11 cellular contexts compared by ENCODE assay signal in the genomic region with DNA sequence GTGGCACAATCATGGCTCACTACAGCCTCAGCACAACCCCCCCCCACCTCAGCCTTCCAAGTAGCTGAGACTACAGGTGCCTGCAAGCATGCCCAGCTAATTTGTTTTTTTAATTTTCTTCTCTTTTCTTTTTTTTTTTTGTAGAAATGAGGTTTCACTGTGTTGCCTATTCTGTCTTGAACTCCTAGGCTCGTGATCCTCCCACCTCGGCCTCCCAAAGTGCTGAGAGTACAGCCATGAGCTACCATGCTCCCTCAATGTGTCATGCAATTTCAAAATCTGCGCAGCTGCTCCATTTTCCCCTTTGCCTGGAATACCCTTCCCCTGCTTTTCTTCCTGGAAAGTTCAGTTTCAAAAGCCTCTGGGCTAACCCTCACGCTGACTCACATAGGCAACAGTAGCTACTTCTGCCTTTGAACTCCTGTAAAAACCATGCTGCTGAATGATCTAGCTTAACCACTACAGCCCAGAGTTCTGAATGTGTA.
A peak's percentile ranks its signal among the peaks of the same experiment; 100 is the strongest.
DNase-seq lines count a peak whose midpoint lies in the region; ATAC-seq and TF ChIP-seq lines count a peak whose summit lies in the region.
"Had no signal": no experiment of that assay in that cellular context is flagged by ENCODE, and none has a peak within 500 bp of the region (broad histone marks: within the 10 kb centered on the region; RNA-seq: fewer than 3 reads in every experiment).

No MANE protein-coding gene starts in this region.

- H3K4me1 ChIP-seq in OCI-LY7 (ENCODE audit: insufficient read depth, low read length, poor library complexity, severe bottlenecking) = peaks cover 8% of the 10 kb centered on the region

- H3K36me3 ChIP-seq in OCI-LY7 (ENCODE audit: insufficient read depth, low read length) = no peaks in the 10 kb centered on the region

- ATAC-seq in T-helper 17 cell (peak; percentile 63), GM18909 (IDR thresholded peaks at IDR 0.05; ENCODE audit: poor library complexity, unreplicated experiment) (no peak), left lobe of liver (no peak)
- ATAC-seq in activated naive CD4-positive, alpha-beta T cell treated with anti-CD3 and anti-CD28 coated beads, Interleukin-2, amount 50 U/mL, for 72 hours = peak; percentile 83 to 84

- peak overlapping the region; percentile 95 for H3K27ac Mint-ChIP-seq in T-helper 17 cell
- peak overlapping the region; percentile 88 to 95 for H3K27ac Mint-ChIP-seq in activated naive CD4-positive, alpha-beta T cell treated with anti-CD3 and anti-CD28 coated beads, Interleukin-2, amount 50 U/mL, for 72 hours
- H3K27ac Mint-ChIP-seq: B cell had no signal

- no peaks in the 10 kb centered on the region for H3K9me3 ChIP-seq in T-helper 17 cell (ENCODE audit: control insufficient read depth, low read length, poor library complexity, severe bottlenecking)
- H3K9me3 ChIP-seq in OCI-LY7 (ENCODE audit: low read length) = no peaks in the 10 kb centered on the region

- peaks cover 50% of the 10 kb centered on the region for H3K4me1 Mint-ChIP-seq in T-helper 17 cell
- H3K4me1 Mint-ChIP-seq: B cell had no signal

- H4K20me1 ChIP-seq in OCI-LY7 (ENCODE audit: insufficient read depth, low read length) = no peaks in the 10 kb centered on the region

- BruUV-seq in OCI-LY7 (replicated peaks; lab: Mats Ljungman, UMichigan) = no TSS peak

- no peak overlapping the region for H3K4me2 ChIP-seq in OCI-LY7 (ENCODE audit: low read length)

- H3K4me3 ChIP-seq in OCI-LY7 (ENCODE audit: low read depth, low read length, poor library complexity, severe bottlenecking) = no peak overlapping the region

- H2AFZ ChIP-seq in OCI-LY7 (ENCODE audit: low read length) = no peak overlapping the region

- H3K4me3 Mint-ChIP-seq in T-helper 17 cell = peak overlapping the region; percentile 80
- H3K4me3 Mint-ChIP-seq: B cell had no signal

- no peak for TF ChIP-seq CTCF in OCI-LY7 (conservative IDR thresholded peaks at IDR 0.05; ENCODE audit: low read length)

- no peaks in the 10 kb centered on the region for H3K9me2 ChIP-seq in OCI-LY7 (ENCODE audit: insufficient read depth, low read length)

- CTCF ChIA-PET in OCI-LY7 (lab: Charles Lee; ENCODE audit: unreplicated experiment) = no interaction called here

- no peak overlapping the region for H3K27ac ChIP-seq in OCI-LY7 (ENCODE audit: low read depth, low read length, poor library complexity, severe bottlenecking)

- H3K27me3 Mint-ChIP-seq in T-helper 17 cell = no peaks in the 10 kb centered on the region
- H3K27me3 Mint-ChIP-seq: B cell had no signal

- no peaks in the 10 kb centered on the region for H3K79me2 ChIP-seq in OCI-LY7 (ENCODE audit: insufficient read depth, low read depth, low read length)

- peak; percentile 15 for DNase-seq in Daoy (ENCODE audit: low read depth)
- no peak for DNase-seq in T-helper 17 cell
- DNase-seq in activated naive CD4-positive, alpha-beta T cell treated with anti-CD3 and anti-CD28 coated beads, Interleukin-2, amount 50 U/mL, for 72 hours (ENCODE audit: low spot score in 2 of 2) = peak; percentile 61 to 80
- peak; percentile 33 for DNase-seq in stimulated activated CD4-positive, alpha-beta T cell treated with anti-CD3 and anti-CD28 coated beads, Interleukin-12 subunit alpha, Interleukin-12 subunit beta, amount 100 ng/mL, for 4 hours
- DNase-seq in OCI-LY7 (ENCODE audit: low spot score) = no peak
- no peak for DNase-seq in ecto neural progenitor cell (ENCODE audit: low spot score)
- DNase-seq in left lobe of liver (ENCODE audit: low spot score) = no peak
- DNase-seq: NCI-H146, NCI-H774 had no signal

- intact Hi-C loops in OCI-LY7 (cut with micrococcal nuclease; ENCODE audit: unreplicated experiment) = no loop called here

- no peaks in the 10 kb centered on the region for H3K36me3 Mint-ChIP-seq in T-helper 17 cell (ENCODE audit: low read depth)
- H3K36me3 Mint-ChIP-seq in activated naive CD4-positive, alpha-beta T cell treated with anti-CD3 and anti-CD28 coated beads, Interleukin-2, amount 50 U/mL, for 72 hours = peaks cover 12 to 28% of the 10 kb centered on the region in 2 donors

- H3K9me3 Mint-ChIP-seq in activated naive CD4-positive, alpha-beta T cell treated with anti-CD3 and anti-CD28 coated beads, Interleukin-2, amount 50 U/mL, for 72 hours = peaks cover 0 to 4% of the 10 kb centered on the region in 2 donors

- POLR2A ChIA-PET in OCI-LY7 (lab: Charles Lee) = interaction anchor here (0.6 to 1.6 kb wide), 5 partner anchors 9 to 1260 kb away, joined by 3 to 5 read pairs (median 4); no protein-coding TSS in a partner anchor

Comparison
In these comparisons a context has a peak if more than half of its experiments do, and no peak if none do; other contexts are left out.
1. DNase-seq: peak in Daoy (single experiment), activated naive CD4-positive, alpha-beta T cell treated with anti-CD3 and anti-CD28 coated beads, Interleukin-2, amount 50 U/mL, for 72 hours (2 of 2) and stimulated activated CD4-positive, alpha-beta T cell treated with anti-CD3 and anti-CD28 coated beads, Interleukin-12 subunit alpha, Interleukin-12 subunit beta, amount 100 ng/mL, for 4 hours (single experiment); none in T-helper 17 cell (0 of 3), OCI-LY7 (single experiment), ecto neural progenitor cell (single experiment) and left lobe of liver (single experiment).
2. ATAC-seq: peak in T-helper 17 cell (single experiment) and activated naive CD4-positive, alpha-beta T cell treated with anti-CD3 and anti-CD28 coated beads, Interleukin-2, amount 50 U/mL, for 72 hours (2 of 2); none in GM18909 (single experiment) and left lobe of liver (single experiment).